13 cellular contexts compared by ENCODE assay signal in genomic region chr3:33392703-33393125, GRCh38. TPM values are rescaled to one million over a fixed set of nuclear protein-coding genes. Genes with fewer than 3 reads are reported as not detected.
DNase-seq lines count a peak whose midpoint lies in the region; TF ChIP-seq lines count a peak whose summit lies in the region.
"Had no signal": no experiment of that assay in that cellular context is flagged by ENCODE, and none has a peak within 500 bp of the region (broad histone marks: within the 10 kb centered on the region; RNA-seq: fewer than 3 reads in every experiment).

No MANE protein-coding gene starts in this region.

- H3K36me3 ChIP-seq in SK-N-SH (replicated peaks in 1 of 2; ENCODE audit: control insufficient read depth in 1 of 2, insufficient read depth in 2 of 2, low read length in 1 of 2) (peaks cover 72 to 92% of the 10 kb centered on the region in 2 experiments), subcutaneous abdominal adipose tissue (ENCODE audit: control insufficient read depth in 5 of 5, insufficient read depth in 5 of 5, low read length in 5 of 5) (peaks cover 46 to 81% (median 74%) of the 10 kb centered on the region in 5 donors), H7 (replicated peaks; ENCODE audit: control insufficient read depth, insufficient read depth, low read length) (peaks cover 35% of the 10 kb centered on the region)

- H3K9me2 ChIP-seq in SK-N-SH = no peaks in the 10 kb centered on the region

- CTCF ChIA-PET in activated naive CD4-positive, alpha-beta T cell treated with anti-CD3 and anti-CD28 coated beads for 36 hours (lab: Charles Lee) = no interaction called here
- CTCF ChIA-PET in activated naive CD4-positive, alpha-beta T cell treated with anti-CD3 and anti-CD28 coated beads, Interleukin-2, amount 10 ng/mL, durations not matched to agents 7 days and 5 days (lab: Charles Lee) = no interaction called here
- CTCF ChIA-PET in SK-N-SH (lab: Yijun Ruan, JAX) = no interaction called here

- H3K27me3 ChIP-seq in SK-N-SH (ENCODE audit: insufficient read depth) (no peaks in the 10 kb centered on the region), subcutaneous abdominal adipose tissue (ENCODE audit: control insufficient read depth in 5 of 5, insufficient read depth in 4 of 5, low read length in 5 of 5) (no peaks in the 10 kb centered on the region), H7 (ENCODE audit: control insufficient read depth, insufficient read depth, low read length) (no peaks in the 10 kb centered on the region)
- H3K27me3 ChIP-seq: dorsolateral prefrontal cortex had no signal

- peaks cover 34% of the 10 kb centered on the region for H3K79me2 ChIP-seq in SK-N-SH (ENCODE audit: insufficient read depth)

- WGBS in SK-N-SH (ENCODE audit: low lambda C conversion rate) = 16% methylated on average over 4 of the region's 4 CpGs

- no peak for DNase-seq in activated naive CD4-positive, alpha-beta T cell treated with anti-CD3 and anti-CD28 coated beads for 36 hours
- no peak for DNase-seq in activated naive CD4-positive, alpha-beta T cell treated with anti-CD3 and anti-CD28 coated beads, Interleukin-2, amount 10 ng/mL, durations not matched to agents 7 days and 5 days
- no peak for DNase-seq in SK-N-SH
- DNase-seq in fibroblast of mammary gland (ENCODE audit: low read depth) = peak; percentile 93
- no peak for DNase-seq in activated CD4-positive, alpha-beta T cell treated with anti-CD3 and anti-CD28 coated beads for 1 hour
- no peak for DNase-seq in NCI-H524 treated with DMSO at 0.1 percent for 48 hours (lab: John Stamatoyannopoulos, UW)
- DNase-seq in H7 = no peak
- DNase-seq: C1 segment of cervical spinal cord, dorsolateral prefrontal cortex, left colon, NCI-H1930, right cardiac atrium had no signal

- H3K27me3 Mint-ChIP-seq in activated naive CD4-positive, alpha-beta T cell treated with anti-CD3 and anti-CD28 coated beads for 36 hours (ENCODE audit: low read depth) = no peaks in the 10 kb centered on the region
- no peaks in the 10 kb centered on the region for H3K27me3 Mint-ChIP-seq in activated naive CD4-positive, alpha-beta T cell treated with anti-CD3 and anti-CD28 coated beads, Interleukin-2, amount 10 ng/mL, durations not matched to agents 7 days and 5 days

- POLR2A ChIA-PET in SK-N-SH (lab: Yijun Ruan, JAX) = no interaction called here

- H3K27ac Mint-ChIP-seq in activated naive CD4-positive, alpha-beta T cell treated with anti-CD3 and anti-CD28 coated beads for 36 hours = peak overlapping the region; percentile 59
- H3K27ac Mint-ChIP-seq in activated naive CD4-positive, alpha-beta T cell treated with anti-CD3 and anti-CD28 coated beads, Interleukin-2, amount 10 ng/mL, durations not matched to agents 7 days and 5 days = no peak overlapping the region

- no peaks in the 10 kb centered on the region for H3K9me3 ChIP-seq in SK-N-SH
- H3K9me3 ChIP-seq in subcutaneous abdominal adipose tissue (ENCODE audit: control insufficient read depth in 5 of 5, low read length in 5 of 5) = no peaks in the 10 kb centered on the region

- peak overlapping the region; percentile 24; the same call in 1 of the 2 replicates for H3K9ac ChIP-seq in SK-N-SH
- H3K9ac ChIP-seq in subcutaneous abdominal adipose tissue (ENCODE audit: low read length in 5 of 5) = no peak overlapping the region

- H3K36me3 Mint-ChIP-seq in activated naive CD4-positive, alpha-beta T cell treated with anti-CD3 and anti-CD28 coated beads for 36 hours (ENCODE audit: low read depth) = peaks cover 37% of the 10 kb centered on the region
- H3K36me3 Mint-ChIP-seq in activated naive CD4-positive, alpha-beta T cell treated with anti-CD3 and anti-CD28 coated beads, Interleukin-2, amount 10 ng/mL, durations not matched to agents 7 days and 5 days = peaks cover 65% of the 10 kb centered on the region

- peaks cover 11% of the 10 kb centered on the region for H3K4me1 Mint-ChIP-seq in activated naive CD4-positive, alpha-beta T cell treated with anti-CD3 and anti-CD28 coated beads for 36 hours (ENCODE audit: low read depth)
- H3K4me1 Mint-ChIP-seq in activated naive CD4-positive, alpha-beta T cell treated with anti-CD3 and anti-CD28 coated beads, Interleukin-2, amount 10 ng/mL, durations not matched to agents 7 days and 5 days = peaks cover 11% of the 10 kb centered on the region

- no peak overlapping the region for H3K4me3 Mint-ChIP-seq in activated naive CD4-positive, alpha-beta T cell treated with anti-CD3 and anti-CD28 coated beads for 36 hours
- no peak overlapping the region for H3K4me3 Mint-ChIP-seq in activated naive CD4-positive, alpha-beta T cell treated with anti-CD3 and anti-CD28 coated beads, Interleukin-2, amount 10 ng/mL, durations not matched to agents 7 days and 5 days

- peak overlapping the region; percentile 40; the same call in 1 of the 2 replicates for H3K4me2 ChIP-seq in SK-N-SH

- TF ChIP-seq EP300 in SK-N-SH (IDR thresholded peaks at IDR 0.05; ENCODE audit: borderline replicate concordance in 1 of 2, low read depth in 1 of 2, low read length in 1 of 2) = no peak

- H2AFZ ChIP-seq in SK-N-SH (ENCODE audit: low read depth) = no peak overlapping the region

- H4K20me1 ChIP-seq in SK-N-SH (ENCODE audit: insufficient read depth) = no peaks in the 10 kb centered on the region

- H3K9me3 Mint-ChIP-seq in activated naive CD4-positive, alpha-beta T cell treated with anti-CD3 and anti-CD28 coated beads for 36 hours = no peaks in the 10 kb centered on the region
- H3K9me3 Mint-ChIP-seq in activated naive CD4-positive, alpha-beta T cell treated with anti-CD3 and anti-CD28 coated beads, Interleukin-2, amount 10 ng/mL, durations not matched to agents 7 days and 5 days = no peaks in the 10 kb centered on the region

- H3K4me1 ChIP-seq in SK-N-SH (ENCODE audit: control insufficient read depth in 1 of 2, insufficient read depth in 2 of 2, low read depth in 1 of 2, low read length in 1 of 2) (peaks cover 10 to 48% of the 10 kb centered on the region in 2 experiments), subcutaneous abdominal adipose tissue (ENCODE audit: control insufficient read depth in 5 of 5, insufficient read depth in 5 of 5, low read length in 5 of 5) (no peaks in the 10 kb centered on the region)

- H3K27ac ChIP-seq in SK-N-SH (ENCODE audit: low read depth in 2 of 2, low read length in 1 of 2) = peak overlapping the region; percentile 39 to 95; a peak in 3 of 4 replicates
- peak overlapping the region; percentile 51 for H3K27ac ChIP-seq in subcutaneous abdominal adipose tissue (ENCODE audit: low read depth, low read length)

- intact Hi-C loops in activated naive CD4-positive, alpha-beta T cell treated with anti-CD3 and anti-CD28 coated beads for 36 hours (cut with micrococcal nuclease) = no loop called here

- TF ChIP-seq RAD21 in SK-N-SH (IDR thresholded peaks at IDR 0.05; ENCODE audit: low read length) = no peak

- no peak overlapping the region for H3K4me3 ChIP-seq in SK-N-SH (ENCODE audit: low read depth in 2 of 2, low read length in 1 of 2)
- no peak overlapping the region for H3K4me3 ChIP-seq in fibroblast of mammary gland (ENCODE audit: control insufficient read depth, low read depth, low read length)
- H3K4me3 ChIP-seq in subcutaneous abdominal adipose tissue (ENCODE audit: low read depth in 1 of 5, low read length in 5 of 5) = no peak overlapping the region
- H3K4me3 ChIP-seq in H7 (ENCODE audit: insufficient read depth, low read depth, low read length) = no peak overlapping the region
- H3K4me3 ChIP-seq: dorsolateral prefrontal cortex had no signal

- peaks cover 59% of the 10 kb centered on the region for H3F3A ChIP-seq in SK-N-SH (replicated peaks; ENCODE audit: insufficient read depth)

- TF ChIP-seq CTCF in SK-N-SH (IDR thresholded peaks at IDR 0.05) (no peak), fibroblast of mammary gland (conservative IDR thresholded peaks at IDR 0.05; ENCODE audit: control insufficient read depth, insufficient read depth, low read depth, low read length) (no peak)

TF ChIP-seq in SK-N-SH, 30 proteins besides CTCF, POLR2A, EP300 and RAD21 (continues in another document):
- no peak for TF ChIP-seq GABPA (IDR thresholded peaks at IDR 0.05; ENCODE audit: low read depth)
- no peak for TF ChIP-seq SMC3 (IDR thresholded peaks at IDR 0.05; ENCODE audit: low read depth, low read length)
- TF ChIP-seq MAX (IDR thresholded peaks at IDR 0.05; ENCODE audit: low read depth) = peak; percentile 69
- TF ChIP-seq RCOR1 (IDR thresholded peaks at IDR 0.05; ENCODE audit: low read length) = no peak
- peak; percentile 57; the same call in 1 of the 2 replicates for TF ChIP-seq POLR2AphosphoS5 (IDR thresholded peaks at IDR 0.05; ENCODE audit: low read depth, low read length)
- TF ChIP-seq RFX5 (IDR thresholded peaks at IDR 0.05; ENCODE audit: low read length) = no peak
- TF ChIP-seq ZBTB33 (IDR thresholded peaks at IDR 0.05; ENCODE audit: borderline replicate concordance, low read depth) = 0 out of 2 replicates have a peak, but pooled peaks have one; percentile 9
- TF ChIP-seq CHD2 (IDR thresholded peaks at IDR 0.05; ENCODE audit: low read length, partially characterized antibody) = no peak
- no peak for TF ChIP-seq MXI1 (IDR thresholded peaks at IDR 0.05; ENCODE audit: low read depth, low read length)
- TF ChIP-seq TEAD4 (IDR thresholded peaks at IDR 0.05; ENCODE audit: borderline replicate concordance, insufficient read depth) = peak; percentile 50; the same call in 1 of the 2 replicates
- no peak for TF ChIP-seq FOXJ3 (CRISPR knock-in tag; IDR thresholded peaks at IDR 0.05)

RNA-seq across cellular contexts. Expression of gene UBP1, which starts 47.5 kb away (rescaled TPM):
- total RNA-seq in activated naive CD4-positive, alpha-beta T cell treated with anti-CD3 and anti-CD28 coated beads for 36 hours = 10 to 100 TPM; 42.8 to 44.0 TPM
- polyA plus RNA-seq in SK-N-SH (2012; rRNA removed) = 45.5 and 64.0 TPM in 2 replicates
- polyA plus RNA-seq in SK-N-SH (2012; cell fraction: cytosol; rRNA removed) = 52.7 and 57.3 TPM in 2 replicates
- 124 and 195 TPM in 2 replicates for polyA plus RNA-seq in SK-N-SH (2012; cell fraction: nucleus; rRNA removed)
- total RNA-seq in H7 (2014; rRNA removed; shearing (Covaris generic)) = 31.8 and 32.4 TPM in 2 replicates
